1 cellular context compared by ENCODE assay signal in genomic region chr1:37596182-37596667, GRCh38.
TF ChIP-seq lines count a peak whose summit lies in the region.

No MANE protein-coding gene starts in this region.

TF ChIP-seq in HepG2, 621 proteins besides CTCF, POLR2A, EP300 and RAD21:
- TF ChIP-seq SATB2 (CRISPR knock-in tag; IDR thresholded peaks at IDR 0.05) (0 out of 2 replicates have a peak, but pooled peaks have one; percentile 37), ZNF800 (CRISPR knock-in tag; IDR thresholded peaks at IDR 0.05) (0 out of 2 replicates have a peak, but pooled peaks have one; percentile 20), PHF20 (CRISPR knock-in tag; IDR thresholded peaks at IDR 0.05) (no peak)
- TF ChIP-seq, protein P1, sequence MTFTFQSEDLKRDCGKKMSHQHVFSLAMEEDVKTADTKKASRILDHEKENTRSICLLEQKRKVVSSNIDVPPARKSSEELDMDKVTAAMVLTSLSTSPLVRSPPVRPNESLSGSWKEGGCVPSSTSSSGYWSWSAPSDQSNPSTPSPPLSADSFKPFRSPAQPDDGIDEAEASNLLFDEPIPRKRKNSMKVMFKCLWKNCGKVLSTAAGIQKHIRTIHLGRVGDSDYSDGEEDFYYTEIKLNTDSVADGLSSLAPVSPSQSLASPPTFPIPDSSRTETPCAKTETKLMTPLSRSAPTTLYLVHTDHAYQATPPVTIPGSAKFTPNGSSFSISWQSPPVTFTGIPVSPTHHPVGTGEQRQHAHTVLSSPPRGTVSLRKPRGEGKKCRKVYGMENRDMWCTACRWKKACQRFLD (CRISPR knock-in tag; IDR thresholded peaks at IDR 0.05; ENCODE audit: borderline replicate concordance): 0 out of 2 replicates have a peak, but pooled peaks have one; percentile 3
